Comparison of ENCODE assay signal across 2 cellular contexts in the genomic region with DNA sequence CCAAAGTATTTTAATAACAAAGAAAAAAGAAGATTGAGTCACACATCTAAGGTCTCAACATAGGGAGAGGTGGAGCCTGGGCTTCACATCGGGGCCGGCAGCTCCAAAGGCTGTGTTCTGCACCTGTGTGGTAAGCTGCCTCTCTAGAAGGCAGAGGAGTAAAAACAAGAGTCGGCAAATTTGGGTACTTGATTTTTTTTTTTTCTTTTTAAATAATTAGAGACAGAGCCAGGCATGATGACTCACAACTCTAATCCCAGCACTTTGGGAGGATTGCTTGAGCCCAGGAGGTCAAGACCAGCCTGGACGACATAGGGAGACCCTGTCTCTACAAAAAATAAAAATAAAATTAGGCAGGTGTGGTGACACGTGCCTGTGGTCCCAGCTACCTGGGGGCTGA.
TF ChIP-seq lines count a peak whose summit lies in the region.

No MANE protein-coding gene starts in this region.

TF ChIP-seq in A549, 52 proteins besides CTCF, POLR2A, EP300 and RAD21:
- TF ChIP-seq CEBPB (IDR thresholded peaks at IDR 0.05) (no peak), MAFK (IDR thresholded peaks at IDR 0.05; ENCODE audit: partially characterized antibody) (peak; percentile 36), ESRRA (IDR thresholded peaks at IDR 0.05; ENCODE audit: borderline replicate concordance, low read length) (no peak), PHF8 (IDR thresholded peaks at IDR 0.05; ENCODE audit: borderline replicate concordance, low read depth) (no peak)
- TF ChIP-seq, protein P1, sequence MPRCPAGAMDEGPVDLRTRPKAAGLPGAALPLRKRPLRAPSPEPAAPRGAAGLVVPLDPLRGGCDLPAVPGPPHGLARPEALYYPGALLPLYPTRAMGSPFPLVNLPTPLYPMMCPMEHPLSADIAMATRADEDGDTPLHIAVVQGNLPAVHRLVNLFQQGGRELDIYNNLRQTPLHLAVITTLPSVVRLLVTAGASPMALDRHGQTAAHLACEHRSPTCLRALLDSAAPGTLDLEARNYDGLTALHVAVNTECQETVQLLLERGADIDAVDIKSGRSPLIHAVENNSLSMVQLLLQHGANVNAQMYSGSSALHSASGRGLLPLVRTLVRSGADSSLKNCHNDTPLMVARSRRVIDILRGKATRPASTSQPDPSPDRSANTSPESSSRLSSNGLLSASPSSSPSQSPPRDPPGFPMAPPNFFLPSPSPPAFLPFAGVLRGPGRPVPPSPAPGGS (IDR thresholded peaks at IDR 0.05): no peak

TF ChIP-seq in K562, 482 proteins besides CTCF, POLR2A, EP300 and RAD21:
- TF ChIP-seq KAT2B (IDR thresholded peaks at IDR 0.05; ENCODE audit: low read depth, low read length): no peak
- peak; percentile 43; the same call in 1 of the 2 replicates for TF ChIP-seq ZNF316 (IDR thresholded peaks at IDR 0.05)
- TF ChIP-seq MAFF (IDR thresholded peaks at IDR 0.05; ENCODE audit: low read length): 0 out of 2 replicates have a peak, but pooled peaks have one; percentile 26
